15 cellular contexts compared by ENCODE assay signal in genomic region chr7:135490783-135491182, GRCh38. TPM values are rescaled to one million over a fixed set of nuclear protein-coding genes. Genes with fewer than 3 reads are reported as not detected.
DNase-seq lines count a peak whose midpoint lies in the region; ATAC-seq, FAIRE-seq and TF ChIP-seq lines count a peak whose summit lies in the region.
"Had no signal": no experiment of that assay in that cellular context is flagged by ENCODE, and none has a peak within 500 bp of the region (broad histone marks: within the 10 kb centered on the region; RNA-seq: fewer than 3 reads in every experiment).

No MANE protein-coding gene starts in this region.

- H3K9me3 ChIP-seq in colonic mucosa (no peaks in the 10 kb centered on the region), pancreas (no peaks in the 10 kb centered on the region)
- H3K9me3 ChIP-seq: esophagus squamous epithelium had no signal

- DNase-seq in HT-29 (ENCODE audit: low spot score) = peak; percentile 54
- DNase-seq in RCC 7860 (ENCODE audit: low spot score) = peak; percentile 70
- peak; percentile 29 for DNase-seq in colonic mucosa
- peak in 3 of 6 donors; percentile 23 to 37 (median 32) for DNase-seq in pancreas
- DNase-seq in activated T-cell treated with anti-CD3 and anti-CD28 coated beads for 4 hours = no peak
- DNase-seq in NCI-H1048 (lab: John Stamatoyannopoulos, UW) = no peak
- no peak for DNase-seq in NCI-H1417 (lab: John Stamatoyannopoulos, UW)
- DNase-seq: activated CD4-positive, alpha-beta memory T cell treated with anti-CD3 and anti-CD28 coated beads for 36 hours; CD8-positive, alpha-beta T cell; esophagus squamous epithelium; HCEC 1CT; NCI-H1092 treated with DMSO at 0.1 percent for 48 hours; T-helper 9 cell had no signal

- H3K27me3 ChIP-seq in colonic mucosa (no peaks in the 10 kb centered on the region), pancreas (no peaks in the 10 kb centered on the region)
- H3K27me3 ChIP-seq: esophagus squamous epithelium had no signal

- ATAC-seq in pancreas = peak; percentile 65 to 82 (median 74)
- ATAC-seq: CD8-positive, alpha-beta T cell had no signal

- TF ChIP-seq CTCF in colonic mucosa (IDR thresholded peaks at IDR 0.05) (no peak), pancreas (IDR thresholded peaks at IDR 0.05) (no peak)

- H3K36me3 ChIP-seq in colonic mucosa (no peaks in the 10 kb centered on the region), pancreas (no peaks in the 10 kb centered on the region)
- H3K36me3 ChIP-seq: esophagus squamous epithelium had no signal

- intact Hi-C loops in colonic mucosa (cut with DNase I) = no loop called here
- intact Hi-C loops in pancreas (cut with DNase I) = no loop called here

- H3K9ac ChIP-seq in colonic mucosa (ENCODE audit: low read depth in 2 of 2, low read length in 2 of 2) = no peak overlapping the region

- H3K27ac ChIP-seq in colonic mucosa (no peak overlapping the region), pancreas (no peak overlapping the region)
- H3K27ac ChIP-seq: esophagus squamous epithelium, RWPE1 had no signal

- H3K4me1 ChIP-seq in colonic mucosa (no peaks in the 10 kb centered on the region), pancreas (peaks cover 0 to 10% (median 4%) of the 10 kb centered on the region in 3 donors)
- H3K4me1 ChIP-seq: esophagus squamous epithelium had no signal

- FAIRE-seq in RCC 7860 (lab: Jason Lieb, UNC) (peak; percentile 67), pancreas (lab: Jason Lieb, UNC) (no peak)
- FAIRE-seq: HTR-8/SVneo had no signal

- H3K4me3 ChIP-seq in colonic mucosa (no peak overlapping the region), pancreas (no peak overlapping the region)
- H3K4me3 ChIP-seq: esophagus squamous epithelium had no signal

RNA-seq across cellular contexts. Expression of gene CNOT4, which starts 19.1 kb away (rescaled TPM):
- total RNA-seq in HT-29 (2014; rRNA removed; shearing (Covaris generic)) = 8.5 and 11.3 TPM in 2 replicates
- total RNA-seq in colonic mucosa (10 to 100 TPM; 14.7 to 20.9 TPM), pancreas (10 to 100 TPM in 4 of 6 donors, 1 to 10 TPM in 2; 8.1 to 15.0 (median 10.9) TPM)
- 1 to 10 TPM; 5.5 to 7.3 TPM for polyA plus RNA-seq in pancreas

Comparison
In these comparisons a context has a peak if more than half of its experiments do, and no peak if none do; other contexts are left out.
1. DNase-seq: peak in HT-29 (single experiment), RCC 7860 (single experiment) and colonic mucosa (single experiment); none in activated T-cell treated with anti-CD3 and anti-CD28 coated beads for 4 hours (single experiment), NCI-H1048 (single experiment) and NCI-H1417 (0 of 3).